Comparison of ENCODE assay signal across 22 cellular contexts in genomic region chr17:82056729-82057621, GRCh38. TPM values are rescaled to one million over a fixed set of nuclear protein-coding genes. Genes with fewer than 3 reads are reported as not detected.
DNase-seq lines count a peak whose midpoint lies in the region; ATAC-seq and TF ChIP-seq lines count a peak whose summit lies in the region.
"Had no signal": no experiment of that assay in that cellular context is flagged by ENCODE, and none has a peak within 500 bp of the region (broad histone marks: within the 10 kb centered on the region; RNA-seq: fewer than 3 reads in every experiment).

No MANE protein-coding gene starts in this region.

- no peak overlapping the region for H4K5ac ChIP-seq in IMR-90 (ENCODE audit: low read depth, low read length)

- CTCF ChIA-PET in IMR-90 (lab: Yijun Ruan, JAX), result no interaction called here
- CTCF ChIA-PET in mammary epithelial cell (lab: Charles Lee; ENCODE audit: low non-redundant PET), result no interaction called here

- TF ChIP-seq POLR2A in IMR-90 (IDR thresholded peaks at IDR 0.05; ENCODE audit: low read depth, low read length), result no peak

- H2BK20ac ChIP-seq in IMR-90 (ENCODE audit: low read depth, low read length), result no peak overlapping the region

- H4K20me1 ChIP-seq in IMR-90 (ENCODE audit: insufficient read depth, low read length), result peaks cover 4% of the 10 kb centered on the region
- H4K20me1 ChIP-seq in mammary epithelial cell (ENCODE audit: insufficient read depth, low read length), result no peaks in the 10 kb centered on the region

- no peaks in the 10 kb centered on the region for H3K27me3 Mint-ChIP-seq in stimulated activated memory B cell treated with anti-CD40 and anti-IgM and Interleukin-4, amounts not matched to agents 10 μg/mL and 1 μg/mL and 100 μg/mL, for 72 hours
- H3K27me3 Mint-ChIP-seq: activated B cell treated with CpG ODN at 0.5 μM for 24 hours; activated CD8-positive, alpha-beta T cell treated with anti-CD3 and anti-CD28 coated beads for 36 hours; activated T-cell treated with anti-CD3 and anti-CD28 coated beads, Interleukin-2, amount 50 U/mL, for 24 hours had no signal

- peaks cover 6 to 29% of the 10 kb centered on the region in 2 experiments for H3K79me1 ChIP-seq in IMR-90 (ENCODE audit: low read depth in 1 of 2, low read length in 2 of 2)

- H2BK120ac ChIP-seq in IMR-90 (ENCODE audit: low read depth, low read length), result no peak overlapping the region

- intact Hi-C loops in left cardiac atrium (cut with DNase I), result no loop called here
- intact Hi-C loops in IMR-90 (cut with micrococcal nuclease), result no loop called here
- intact Hi-C loops in mammary epithelial cell (cut with micrococcal nuclease), result no loop called here

- no peaks in the 10 kb centered on the region for H3K9me3 ChIP-seq in right atrium auricular region
- no peaks in the 10 kb centered on the region for H3K9me3 ChIP-seq in IMR-90 (ENCODE audit: control insufficient read depth, insufficient read depth, low read length)
- no peaks in the 10 kb centered on the region for H3K9me3 ChIP-seq in mammary epithelial cell (replicated peaks; ENCODE audit: insufficient read depth, low read length)
- H3K9me3 ChIP-seq: HAP-1 had no signal

- H3K4me1 ChIP-seq in right atrium auricular region (peaks cover 0 to 16% of the 10 kb centered on the region in 2 donors), IMR-90 (ENCODE audit: control insufficient read depth, insufficient read depth, low read length) (peaks cover 9% of the 10 kb centered on the region; the same call in 1 of the 2 replicates), mammary epithelial cell (ENCODE audit: insufficient read depth, low read length) (peaks cover 14% of the 10 kb centered on the region)
- H3K4me1 ChIP-seq: HAP-1 had no signal

- dilution Hi-C loops in IMR-90 (cut with HindIII; ENCODE audit: low sequenced_read_pairs, unreplicated experiment), result no loop called here
- dilution Hi-C loops in mammary epithelial cell (cut with HindIII; ENCODE audit: low sequenced_read_pairs), result loop anchor here (10.0 kb wide), 1 partner anchor 208 kb away; no protein-coding TSS in a partner anchor

- H3K36me3 ChIP-seq in right atrium auricular region (peaks cover 73% of the 10 kb centered on the region), IMR-90 (ENCODE audit: control insufficient read depth, insufficient read depth, low read length) (peaks cover 71% of the 10 kb centered on the region), mammary epithelial cell (ENCODE audit: insufficient read depth, low read length) (peaks cover 9% of the 10 kb centered on the region)

- H2BK5ac ChIP-seq in IMR-90 (ENCODE audit: low read depth, low read length, poor library complexity, severe bottlenecking), result no peak overlapping the region

- H3K27ac Mint-ChIP-seq in stimulated activated memory B cell treated with anti-CD40 and anti-IgM and Interleukin-4, amounts not matched to agents 10 μg/mL and 1 μg/mL and 100 μg/mL, for 72 hours, result peak overlapping the region; percentile 44
- H3K27ac Mint-ChIP-seq: activated B cell treated with CpG ODN at 0.5 μM for 24 hours; activated CD8-positive, alpha-beta T cell treated with anti-CD3 and anti-CD28 coated beads for 36 hours; CD8-positive, alpha-beta T cell; immature natural killer cell; T-helper 2 cell treated with Interferon-gamma antibody and Interleukin-4, amounts not matched to agents 5 μg/mL and 100 μg/mL, for 36 hours had no signal

- DNase-seq in left cardiac atrium (peak; percentile 24), right atrium auricular region (ENCODE audit: low spot score) (no peak), IMR-90 (no peak), mammary epithelial cell (no peak), medulla oblongata (ENCODE audit: extremely low spot score) (no peak), OCI-M2 (lab: John Stamatoyannopoulos, UW; ENCODE audit: unreplicated experiment) (no peak), NCI-H82 treated with DMSO at 0.1 percent for 48 hours (lab: John Stamatoyannopoulos, UW; ENCODE audit: unreplicated experiment) (no peak)
- DNase-seq: activated B cell treated with CpG ODN at 0.5 μM for 24 hours; activated CD8-positive, alpha-beta T cell treated with anti-CD3 and anti-CD28 coated beads for 36 hours; activated naive CD4-positive, alpha-beta T cell treated with Interleukin-2 at 50 U/mL for 16 hours; activated T-cell treated with anti-CD3 and anti-CD28 coated beads, Interleukin-2, amount 50 U/mL, for 24 hours; amygdala; DMS79 treated with DMSO at 0.1 percent for 48 hours; immature natural killer cell; NCI-H774 had no signal

- BruUV-seq in IMR-90 (replicated peaks; lab: Mats Ljungman, UMichigan) (TSS peak; percentile 94), mammary epithelial cell (replicated peaks; lab: Mats Ljungman, UMichigan) (TSS peak; percentile 46)

- no peak overlapping the region for H2BK15ac ChIP-seq in IMR-90 (ENCODE audit: low read depth, low read length)

- H3K79me2 ChIP-seq in mammary epithelial cell (ENCODE audit: insufficient read depth, low read length), result peaks cover 25% of the 10 kb centered on the region

- H2AK5ac ChIP-seq in IMR-90 (ENCODE audit: low read depth, low read length), result no peak overlapping the region

- in situ Hi-C loops in IMR-90 (cut with MboI; ENCODE audit: low sequenced_read_pairs), result no loop called here
- in situ Hi-C loops in mammary epithelial cell (cut with MboI; ENCODE audit: low sequenced_read_pairs in 2 of 2), result no loop called here

- H3K27me3 ChIP-seq in right atrium auricular region (no peaks in the 10 kb centered on the region), IMR-90 (ENCODE audit: control insufficient read depth, insufficient read depth, low read length) (no peaks in the 10 kb centered on the region), mammary epithelial cell (ENCODE audit: insufficient read depth, low read length) (no peaks in the 10 kb centered on the region)

- peaks cover 37% of the 10 kb centered on the region for H3K36me3 Mint-ChIP-seq in stimulated activated memory B cell treated with anti-CD40 and anti-IgM and Interleukin-4, amounts not matched to agents 10 μg/mL and 1 μg/mL and 100 μg/mL, for 72 hours
- H3K36me3 Mint-ChIP-seq: immature natural killer cell had no signal

- no peak overlapping the region for H4K8ac ChIP-seq in IMR-90 (ENCODE audit: low read depth in 2 of 2, low read length in 2 of 2)

- H3K9me3 Mint-ChIP-seq in stimulated activated memory B cell treated with anti-CD40 and anti-IgM and Interleukin-4, amounts not matched to agents 10 μg/mL and 1 μg/mL and 100 μg/mL, for 72 hours, result no peaks in the 10 kb centered on the region
- H3K9me3 Mint-ChIP-seq: activated B cell treated with CpG ODN at 0.5 μM for 24 hours; activated CD8-positive, alpha-beta T cell treated with anti-CD3 and anti-CD28 coated beads for 36 hours; activated T-cell treated with anti-CD3 and anti-CD28 coated beads, Interleukin-2, amount 50 U/mL, for 24 hours; CD8-positive, alpha-beta T cell; immature natural killer cell; T-helper 2 cell treated with Interferon-gamma antibody and Interleukin-4, amounts not matched to agents 5 μg/mL and 100 μg/mL, for 36 hours had no signal

- TF ChIP-seq CTCF in right atrium auricular region (IDR thresholded peaks at IDR 0.05) (no peak), IMR-90 (conservative IDR thresholded peaks at IDR 0.05; ENCODE audit: low read depth, low read length) (no peak), mammary epithelial cell (conservative IDR thresholded peaks at IDR 0.05 in 1 of 2, IDR thresholded peaks at IDR 0.05 in 1 of 2; ENCODE audit: extremely low read depth in 1 of 2, insufficient read depth in 1 of 2, low read depth in 1 of 2, low read length in 2 of 2) (no peak)

- WGBS in IMR-90 (ENCODE audit: extremely low coverage in 2 of 2, insufficient read length in 1 of 2), 2 experiments, result 89% methylated on average over 3 of the region's 29 CpGs; no CpG with 5 or more reads in 1 of the 2 experiments
- WGBS in mammary epithelial cell (ENCODE audit: low coverage, missing lambda C conversion rate), result 91% methylated on average over 13 of the region's 29 CpGs

- H3K4me2 ChIP-seq in IMR-90 (ENCODE audit: low read depth, low read length), result no peak overlapping the region
- no peak overlapping the region for H3K4me2 ChIP-seq in mammary epithelial cell (ENCODE audit: insufficient read depth, low read depth, low read length)

- H2AFZ ChIP-seq in IMR-90 (replicated peaks; ENCODE audit: low read length, poor library complexity), result no peak overlapping the region
- H2AFZ ChIP-seq in mammary epithelial cell (ENCODE audit: low read depth, low read length), result no peak overlapping the region

- no peaks in the 10 kb centered on the region for H3K9me1 ChIP-seq in IMR-90 (ENCODE audit: insufficient read depth, low read length)

- POLR2A ChIA-PET in IMR-90 (lab: Charles Lee; ENCODE audit: unreplicated experiment), result no interaction called here

- no peak overlapping the region for H3K56ac ChIP-seq in IMR-90 (ENCODE audit: extremely low read depth, insufficient read depth, low read length)

- H3K9ac ChIP-seq in IMR-90 (ENCODE audit: low read depth, low read length) (no peak overlapping the region), mammary epithelial cell (ENCODE audit: insufficient read depth, low read length) (no peak overlapping the region)

- no peak overlapping the region for H3K4me3 Mint-ChIP-seq in stimulated activated memory B cell treated with anti-CD40 and anti-IgM and Interleukin-4, amounts not matched to agents 10 μg/mL and 1 μg/mL and 100 μg/mL, for 72 hours
- H3K4me3 Mint-ChIP-seq: activated B cell treated with CpG ODN at 0.5 μM for 24 hours; activated CD8-positive, alpha-beta T cell treated with anti-CD3 and anti-CD28 coated beads for 36 hours; activated T-cell treated with anti-CD3 and anti-CD28 coated beads, Interleukin-2, amount 50 U/mL, for 24 hours; CD8-positive, alpha-beta T cell; immature natural killer cell; T-helper 2 cell treated with Interferon-gamma antibody and Interleukin-4, amounts not matched to agents 5 μg/mL and 100 μg/mL, for 36 hours had no signal

- H3K4me1 Mint-ChIP-seq in stimulated activated memory B cell treated with anti-CD40 and anti-IgM and Interleukin-4, amounts not matched to agents 10 μg/mL and 1 μg/mL and 100 μg/mL, for 72 hours, result peaks cover 11% of the 10 kb centered on the region

- H3K27ac ChIP-seq in right atrium auricular region, result no peak overlapping the region
- no peak overlapping the region for H3K27ac ChIP-seq in IMR-90 (ENCODE audit: insufficient read depth, low read length)
- H3K27ac ChIP-seq in mammary epithelial cell (ENCODE audit: insufficient read depth, low read depth, low read length), result no peak overlapping the region
- H3K27ac ChIP-seq: epithelial cell of prostate had no signal

- TF ChIP-seq RAD21 in IMR-90 (IDR thresholded peaks at IDR 0.05; ENCODE audit: low read length), result no peak

- ATAC-seq in left cardiac atrium, result no peak
- 0 out of 2 replicates have a peak, but pooled peaks have one; percentile 5 for ATAC-seq in IMR-90 (ENCODE audit: low read depth)
- no peak for ATAC-seq in stimulated activated memory B cell treated with anti-CD40 and anti-IgM and Interleukin-4, amounts not matched to agents 10 μg/mL and 1 μg/mL and 100 μg/mL, for 72 hours
- ATAC-seq: activated CD8-positive, alpha-beta T cell treated with anti-CD3 and anti-CD28 coated beads for 36 hours; CD8-positive, alpha-beta T cell; SK-N-SH treated with all-trans-retinoic acid at 6 μM for 48 hours had no signal

- no peak overlapping the region for H4K91ac ChIP-seq in IMR-90 (ENCODE audit: insufficient read depth, low read depth, low read length)

- no peak overlapping the region for H3K18ac ChIP-seq in IMR-90 (ENCODE audit: low read depth, low read length)

- no peak overlapping the region for H3K4me3 ChIP-seq in right atrium auricular region
- no peak overlapping the region for H3K4me3 ChIP-seq in IMR-90 (ENCODE audit: insufficient read depth, low read depth, low read length)
- no peak overlapping the region for H3K4me3 ChIP-seq in mammary epithelial cell (replicated peaks in 1 of 3; ENCODE audit: insufficient read depth in 1 of 3, low read depth in 2 of 3, low read length in 3 of 3)
- H3K4me3 ChIP-seq: HAP-1, lung had no signal

- H3K4ac ChIP-seq in IMR-90 (ENCODE audit: low read depth, low read length), result no peak overlapping the region

- no peak overlapping the region for H3K23ac ChIP-seq in IMR-90 (ENCODE audit: low read depth, low read length)

- no peak overlapping the region for H3K14ac ChIP-seq in IMR-90 (replicated peaks; ENCODE audit: low read depth, low read length)

- peak overlapping the region; percentile 15 for H2AK9ac ChIP-seq in IMR-90 (replicated peaks; ENCODE audit: low read depth, low read length, poor library complexity)

RNA-seq across cellular contexts. Expression of gene GPS1, which starts 5.3 kb away (rescaled TPM):
- total RNA-seq in left cardiac atrium (10 to 100 TPM; 72.2 to 79.3 TPM), right atrium auricular region (10 to 100 TPM; 79.5 to 90.8 TPM), IMR-90 (2012; rRNA removed) (177 and 181 TPM in 2 replicates), mammary epithelial cell (10 to 100 TPM; 84.2 to 98.2 TPM)
- polyA plus RNA-seq in IMR-90 (2012; rRNA removed) (157 and 168 TPM in 2 replicates), mammary epithelial cell (103 TPM)
- 93.5 and 156 TPM in 2 replicates for polyA plus RNA-seq in IMR-90 (2012; cell fraction: cytosol; rRNA removed)
- polyA plus RNA-seq in IMR-90 (2012; cell fraction: nucleus; rRNA removed; ENCODE audit: low replicate concordance), result 234 and 517 TPM in 2 replicates
- polyA minus RNA-seq in mammary epithelial cell, result 65.6 TPM

RNA-seq across cellular contexts. Expression of gene RFNG, which starts 5.4 kb away (rescaled TPM):
- total RNA-seq in left cardiac atrium, result 10 to 100 TPM; 16.4 to 22.4 TPM
- 10 to 100 TPM; 21.4 to 25.3 TPM for total RNA-seq in right atrium auricular region
- total RNA-seq in IMR-90 (2012; rRNA removed), result 6.8 and 8.6 TPM in 2 replicates
- polyA plus RNA-seq in IMR-90 (2012; rRNA removed), result 47.3 and 51.1 TPM in 2 replicates
- polyA plus RNA-seq in IMR-90 (2012; cell fraction: cytosol; rRNA removed), result 27.2 and 51.3 TPM in 2 replicates
- 271 and 643 TPM in 2 replicates for polyA plus RNA-seq in IMR-90 (2012; cell fraction: nucleus; rRNA removed; ENCODE audit: low replicate concordance)
- total RNA-seq in mammary epithelial cell, result 10 to 100 TPM; 37.7 to 38.2 TPM
- 13.6 TPM for polyA plus RNA-seq in mammary epithelial cell
- 21.2 TPM for polyA minus RNA-seq in mammary epithelial cell

RNA-seq across cellular contexts. Expression of gene DUS1L, which starts 8.6 kb away (rescaled TPM):
- 10 to 100 TPM; 59.2 to 65.4 TPM for total RNA-seq in left cardiac atrium
- 10 to 100 TPM; 33.3 to 45.7 TPM for total RNA-seq in right atrium auricular region
- 26.9 and 29.0 TPM in 2 replicates for total RNA-seq in IMR-90 (2012; rRNA removed)
- polyA plus RNA-seq in IMR-90 (2012; rRNA removed), result 76.9 and 95.3 TPM in 2 replicates
- 60.1 and 65.0 TPM in 2 replicates for polyA plus RNA-seq in IMR-90 (2012; cell fraction: cytosol; rRNA removed)
- 435 and 1,044 TPM in 2 replicates for polyA plus RNA-seq in IMR-90 (2012; cell fraction: nucleus; rRNA removed; ENCODE audit: low replicate concordance)
- 10 to 100 TPM; 59.0 to 94.2 TPM for total RNA-seq in mammary epithelial cell
- polyA plus RNA-seq in mammary epithelial cell, result 65.9 TPM
- 74.3 TPM for polyA minus RNA-seq in mammary epithelial cell

RNA-seq across cellular contexts. Expression of gene DCXR, which starts 19.5 kb away (rescaled TPM):
- 100 to 1,000 TPM; 132 to 161 TPM for total RNA-seq in left cardiac atrium
- 100 to 1,000 TPM; 169 to 213 TPM for total RNA-seq in right atrium auricular region
- total RNA-seq in IMR-90 (2012; rRNA removed), result 36.6 and 36.9 TPM in 2 replicates
- 129 and 139 TPM in 2 replicates for polyA plus RNA-seq in IMR-90 (2012; rRNA removed)
- 135 and 154 TPM in 2 replicates for polyA plus RNA-seq in IMR-90 (2012; cell fraction: cytosol; rRNA removed)
- polyA plus RNA-seq in IMR-90 (2012; cell fraction: nucleus; rRNA removed; ENCODE audit: low replicate concordance), result 94.9 and 309 TPM in 2 replicates
- total RNA-seq in mammary epithelial cell, result 10 to 100 TPM; 27.7 to 68.9 TPM
- 79.0 TPM for polyA plus RNA-seq in mammary epithelial cell
- 52.5 TPM for polyA minus RNA-seq in mammary epithelial cell

RNA-seq across cellular contexts. Expression of gene RAC3, which starts 25.5 kb away (rescaled TPM):
- total RNA-seq in left cardiac atrium (1 to 10 TPM; 3.8 to 4.2 TPM), right atrium auricular region (1 to 10 TPM in 1 of 2 donors, under 1 TPM in 1; 0.93 to 2.6 TPM), IMR-90 (2012; rRNA removed) (5.7 and 7.2 TPM in 2 replicates), mammary epithelial cell (1 to 10 TPM; 6.7 to 8.0 TPM)
- polyA plus RNA-seq in IMR-90 (2012; rRNA removed) (23.4 and 32.0 TPM in 2 replicates), mammary epithelial cell (18.4 TPM)
- polyA plus RNA-seq in IMR-90 (2012; cell fraction: cytosol; rRNA removed), result 34.9 and 48.2 TPM in 2 replicates
- 20.2 and 75.8 TPM in 2 replicates for polyA plus RNA-seq in IMR-90 (2012; cell fraction: nucleus; rRNA removed; ENCODE audit: low replicate concordance)
- 12.0 TPM for polyA minus RNA-seq in mammary epithelial cell
- polyA plus RNA-seq: immature natural killer cell had no signal
